11 cellular contexts compared by ENCODE assay signal in the genomic region with DNA sequence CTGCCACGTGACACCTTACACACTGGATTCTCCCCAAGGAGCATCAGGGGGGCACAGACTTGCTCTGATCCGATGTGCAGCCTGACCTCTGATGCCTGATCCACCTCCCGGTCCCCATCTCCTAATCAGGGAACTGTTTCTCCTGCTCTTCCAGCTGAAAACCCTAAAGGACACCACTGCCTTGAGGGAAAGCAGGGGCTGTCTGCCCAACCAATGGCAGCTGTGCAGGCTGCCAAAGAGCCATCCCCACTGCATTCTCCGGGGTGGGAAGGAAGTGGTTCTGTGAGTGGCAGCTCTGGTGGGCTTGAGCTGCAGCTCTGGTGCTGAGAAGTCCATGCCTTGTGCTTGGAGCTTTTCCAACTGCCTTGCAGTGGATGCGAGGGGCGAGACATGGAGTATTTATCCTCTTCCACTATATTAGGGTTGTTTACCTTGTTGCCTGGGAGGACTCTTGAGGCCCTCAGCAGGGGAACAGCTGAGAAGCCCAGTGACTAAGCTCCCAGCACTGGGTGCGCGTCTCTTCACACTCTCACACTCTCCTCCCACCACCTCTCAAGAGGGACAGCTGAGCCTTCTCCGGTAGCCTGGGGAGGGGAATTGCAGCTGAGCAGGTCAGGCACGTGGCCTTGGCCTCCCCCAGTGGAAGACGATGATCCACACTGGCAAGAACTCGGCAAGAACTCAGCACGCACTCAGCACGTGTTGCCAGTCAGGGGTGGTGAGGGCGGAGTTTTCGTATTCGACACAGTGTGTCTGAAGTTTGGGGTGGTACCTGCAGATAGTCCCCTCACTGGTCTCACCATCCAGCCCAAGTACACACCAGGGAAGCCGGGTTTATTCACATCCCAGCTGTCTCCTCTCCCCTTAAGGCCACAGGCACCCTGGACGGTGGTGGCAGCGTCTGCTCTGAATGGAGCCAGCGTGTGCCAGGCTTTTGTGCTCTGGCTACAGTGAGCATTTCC. TPM values are rescaled to one million over a fixed set of nuclear protein-coding genes. Genes with fewer than 3 reads are reported as not detected.
DNase-seq lines count a peak whose midpoint lies in the region; ATAC-seq and TF ChIP-seq lines count a peak whose summit lies in the region.
"Had no signal": no experiment of that assay in that cellular context is flagged by ENCODE, and none has a peak within 500 bp of the region (broad histone marks: within the 10 kb centered on the region; RNA-seq: fewer than 3 reads in every experiment).

No MANE protein-coding gene starts in this region.

- H3K4me3 ChIP-seq in WERI-Rb-1 (ENCODE audit: low read depth, low read length), result no peak overlapping the region
- H3K4me3 ChIP-seq in right cardiac atrium (ENCODE audit: low read length), result no peak overlapping the region

- H3K27ac ChIP-seq in WERI-Rb-1 (peak overlapping the region; percentile 42), right cardiac atrium (ENCODE audit: low read length) (peak overlapping the region; percentile 85)
- H3K27ac ChIP-seq: 22Rv1 had no signal

- no peaks in the 10 kb centered on the region for H3K9me3 Mint-ChIP-seq in stimulated activated naive B cell treated with anti-CD40 and anti-IgM and Interleukin-4, amounts not matched to agents 10 μg/mL and 1 μg/mL and 100 μg/mL, for 72 hours

- peak overlapping the region; percentile 89 for H3K27ac Mint-ChIP-seq in stimulated activated naive B cell treated with anti-CD40 and anti-IgM and Interleukin-4, amounts not matched to agents 10 μg/mL and 1 μg/mL and 100 μg/mL, for 72 hours

- peaks cover 71% of the 10 kb centered on the region for H3K36me3 ChIP-seq in WERI-Rb-1

- H3K9me3 ChIP-seq in WERI-Rb-1 (ENCODE audit: severe bottlenecking) (no peaks in the 10 kb centered on the region), right cardiac atrium (ENCODE audit: control insufficient read depth, low read length) (no peaks in the 10 kb centered on the region)

- H3K4me1 Mint-ChIP-seq in stimulated activated naive B cell treated with anti-CD40 and anti-IgM and Interleukin-4, amounts not matched to agents 10 μg/mL and 1 μg/mL and 100 μg/mL, for 72 hours, result peaks cover 32 to 72% of the 10 kb centered on the region in 2 donors

- H3K27me3 ChIP-seq in WERI-Rb-1 (ENCODE audit: insufficient read depth, low read depth, severe bottlenecking) (no peaks in the 10 kb centered on the region), right cardiac atrium (ENCODE audit: control insufficient read depth, insufficient read depth) (no peaks in the 10 kb centered on the region)

- TF ChIP-seq CTCF in WERI-Rb-1 (IDR thresholded peaks at IDR 0.05; ENCODE audit: low read depth, low read length), result no peak

- DNase-seq in NCI-H1436 (lab: John Stamatoyannopoulos, UW), result peak; percentile 23
- DNase-seq in NCI-H1436 treated with DMSO at 0.1 percent for 48 hours (lab: John Stamatoyannopoulos, UW), result no peak
- peak; percentile 57 for DNase-seq in WERI-Rb-1
- DNase-seq in right cardiac atrium, result peak; percentile 71 to 85 (median 84)
- no peak for DNase-seq in stimulated activated naive B cell treated with anti-CD40 and anti-IgM and Interleukin-4, amounts not matched to agents 10 μg/mL and 1 μg/mL and 100 μg/mL, for 72 hours
- DNase-seq in NCI-H2227 (lab: John Stamatoyannopoulos, UW; ENCODE audit: unreplicated experiment), result no peak
- DNase-seq in stimulated activated naive CD4-positive, alpha-beta T cell (lab: John Stamatoyannopoulos, UW), result no peak
- DNase-seq: PC-3; stimulated activated CD4-positive, alpha-beta T cell treated with anti-CD3 and anti-CD28 coated beads, Interleukin-1b, Interleukin-23, amount 100 ng/mL, for 48 hours had no signal

- peaks cover 56 to 64% of the 10 kb centered on the region in 2 donors for H3K36me3 Mint-ChIP-seq in stimulated activated naive B cell treated with anti-CD40 and anti-IgM and Interleukin-4, amounts not matched to agents 10 μg/mL and 1 μg/mL and 100 μg/mL, for 72 hours

- peaks cover 14% of the 10 kb centered on the region for H3K4me1 ChIP-seq in right cardiac atrium (ENCODE audit: control insufficient read depth, insufficient read depth, low read length)

- intact Hi-C loops in right cardiac atrium (cut with DNase I), result no loop called here

- WGBS in right cardiac atrium, result 48% methylated on average over 21 of the region's 21 CpGs

- peak; percentile 82 for ATAC-seq in right cardiac atrium
- ATAC-seq in stimulated activated naive B cell treated with anti-CD40 and anti-IgM and Interleukin-4, amounts not matched to agents 10 μg/mL and 1 μg/mL and 100 μg/mL, for 72 hours (replicated peaks), result no peak
- ATAC-seq in HG02885 (IDR thresholded peaks at IDR 0.05; ENCODE audit: poor library complexity, unreplicated experiment), result no peak
- ATAC-seq: PC-3 had no signal

- H3K27me3 Mint-ChIP-seq in stimulated activated naive B cell treated with anti-CD40 and anti-IgM and Interleukin-4, amounts not matched to agents 10 μg/mL and 1 μg/mL and 100 μg/mL, for 72 hours, result no peaks in the 10 kb centered on the region

- H3K4me3 Mint-ChIP-seq in stimulated activated naive B cell treated with anti-CD40 and anti-IgM and Interleukin-4, amounts not matched to agents 10 μg/mL and 1 μg/mL and 100 μg/mL, for 72 hours, result no peak overlapping the region

RNA-seq across cellular contexts. Expression of gene SPATA32, which starts 21.1 kb away (rescaled TPM):
- not detected for total RNA-seq in right cardiac atrium
- polyA plus RNA-seq in right cardiac atrium, result not detected
- total RNA-seq: PC-3 had no signal

RNA-seq across cellular contexts. Expression of gene MAP3K14, which starts 33.9 kb away (rescaled TPM):
- 10 to 100 TPM; 12.2 to 17.1 (median 15.1) TPM for total RNA-seq in right cardiac atrium
- 10.8 TPM for polyA plus RNA-seq in right cardiac atrium

Comparison
In these comparisons a context has a peak if more than half of its experiments do, and no peak if none do; other contexts are left out.
1. DNase-seq: peak in NCI-H1436 (single experiment), WERI-Rb-1 (single experiment) and right cardiac atrium (3 of 3); none in NCI-H1436 treated with DMSO at 0.1 percent for 48 hours (single experiment), stimulated activated naive B cell treated with anti-CD40 and anti-IgM and Interleukin-4, amounts not matched to agents 10 μg/mL and 1 μg/mL and 100 μg/mL, for 72 hours (single experiment), NCI-H2227 (single experiment) and stimulated activated naive CD4-positive, alpha-beta T cell (0 of 6).
2. ATAC-seq: peak in right cardiac atrium (2 of 2); none in stimulated activated naive B cell treated with anti-CD40 and anti-IgM and Interleukin-4, amounts not matched to agents 10 μg/mL and 1 μg/mL and 100 μg/mL, for 72 hours (0 of 2) and HG02885 (single experiment).